In genomic region chr5:128965638-128966302, GRCh38 we compare ENCODE assay signal across 12 cellular contexts. TPM values are rescaled to one million over a fixed set of nuclear protein-coding genes. Genes with fewer than 3 reads are reported as not detected.
DNase-seq lines count a peak whose midpoint lies in the region; ATAC-seq and TF ChIP-seq lines count a peak whose summit lies in the region.
"Had no signal": no experiment of that assay in that cellular context is flagged by ENCODE, and none has a peak within 500 bp of the region (broad histone marks: within the 10 kb centered on the region; RNA-seq: fewer than 3 reads in every experiment).

No MANE protein-coding gene starts in this region.

- no peak for TF ChIP-seq POLR2A in NB4 (IDR thresholded peaks at IDR 0.05; ENCODE audit: extremely low read depth, insufficient read length)
- no peak for TF ChIP-seq POLR2A in suprapubic skin (IDR thresholded peaks at IDR 0.05)

- no peaks in the 10 kb centered on the region for H3K9me3 ChIP-seq in lower lobe of right lung
- H3K9me3 ChIP-seq in suprapubic skin, result no peaks in the 10 kb centered on the region

- intact Hi-C loops in lower lobe of right lung (cut with DNase I), result no loop called here

- no peaks in the 10 kb centered on the region for H3K4me1 ChIP-seq in lower lobe of right lung
- peaks cover 16% of the 10 kb centered on the region for H3K4me1 ChIP-seq in suprapubic skin

- 49% methylated on average over 15 of the region's 24 CpGs for WGBS in suprapubic skin

- TF ChIP-seq EP300 in suprapubic skin (IDR thresholded peaks at IDR 0.05), result no peak

- peaks cover 11% of the 10 kb centered on the region for H3K27me3 ChIP-seq in lower lobe of right lung (ENCODE audit: low read depth)
- H3K27me3 ChIP-seq in suprapubic skin, result peaks cover 16% of the 10 kb centered on the region

- H3K4me3 ChIP-seq in NB4 (ENCODE audit: low read depth, low read length) (peak overlapping the region; percentile 35), epithelial cell of esophagus (ENCODE audit: low read length) (peak overlapping the region; percentile 25), lower lobe of right lung (peak overlapping the region; percentile 35), suprapubic skin (peak overlapping the region; percentile 44)

- DNase-seq in NB4 (ENCODE audit: low read depth), result no peak
- DNase-seq in epithelial cell of esophagus (ENCODE audit: low read depth), result no peak
- no peak for DNase-seq in lower lobe of right lung
- no peak for DNase-seq in suprapubic skin (ENCODE audit: low spot score in 2 of 2)
- DNase-seq in RKO (ENCODE audit: low spot score), result no peak
- no peak for DNase-seq in NCI-H1436 (lab: John Stamatoyannopoulos, UW)
- DNase-seq: activated CD4-positive, alpha-beta memory T cell treated with anti-CD3 and anti-CD28 coated beads, Interleukin-2, amount 10 ng/mL, durations not matched to agents 7 days and 5 days; COR-L47; HFFc6; SHP77 treated with DMSO at 0.1 percent for 48 hours had no signal

- TF ChIP-seq CTCF in NB4 (IDR thresholded peaks at IDR 0.05; ENCODE audit: low read depth, low read length) (no peak), epithelial cell of esophagus (IDR thresholded peaks at IDR 0.05; ENCODE audit: insufficient read depth, low read depth, low read length, missing control alignments) (no peak), lower lobe of right lung (IDR thresholded peaks at IDR 0.05) (no peak), suprapubic skin (IDR thresholded peaks at IDR 0.05) (no peak)

- ATAC-seq in lower lobe of right lung (peak; percentile 32 to 34), HG02973 (IDR thresholded peaks at IDR 0.05; ENCODE audit: unreplicated experiment) (no peak), GM21515 (IDR thresholded peaks at IDR 0.05; ENCODE audit: unreplicated experiment) (no peak)

- no peaks in the 10 kb centered on the region for H3K36me3 ChIP-seq in lower lobe of right lung
- H3K36me3 ChIP-seq in suprapubic skin, result no peaks in the 10 kb centered on the region

- H3K27ac ChIP-seq in lower lobe of right lung (no peak overlapping the region), suprapubic skin (no peak overlapping the region)

RNA-seq across cellular contexts. Expression of gene SLC27A6, which starts 0.5 kb away (rescaled TPM):
- 0.15 TPM for total RNA-seq in lower lobe of right lung
- 1 to 10 TPM in 3 of 4 donors, under 1 TPM in 1; 0.40 to 6.7 (median 2.3) TPM for total RNA-seq in suprapubic skin
- total RNA-seq: activated CD4-positive, alpha-beta memory T cell treated with anti-CD3 and anti-CD28 coated beads, Interleukin-2, amount 10 ng/mL, durations not matched to agents 7 days and 5 days had no signal

Comparison
In these comparisons a context has a peak if more than half of its experiments do, and no peak if none do; other contexts are left out.
1. ATAC-seq: peak in lower lobe of right lung (2 of 2); none in HG02973 (single experiment) and GM21515 (single experiment).
2. Peak in every context shown above with its lines, with median percentiles within 50 percentile points of each other: H3K4me3 ChIP-seq.